Comparison of ENCODE assay signal across 7 cellular contexts in genomic region chr6:116008470-116009229, GRCh38. TPM values are rescaled to one million over a fixed set of nuclear protein-coding genes. Genes with fewer than 3 reads are reported as not detected.
DNase-seq lines count a peak whose midpoint lies in the region; ATAC-seq and TF ChIP-seq lines count a peak whose summit lies in the region.

No MANE protein-coding gene starts in this region.

- TF ChIP-seq CTCF in WTC11 (IDR thresholded peaks at IDR 0.05) (no peak), kidney epithelial cell (IDR thresholded peaks at IDR 0.05; ENCODE audit: insufficient read depth, low read length, poor library complexity, severe bottlenecking) (no peak)

- CTCF ChIA-PET in WTC11 (lab: Charles Lee), result interaction anchor here (0.6 to 1.2 kb wide), 3 partner anchors 39 to 88 kb away, joined by 3 to 4 read pairs (median 3); partner anchors contain the start of gene FRK
- CTCF ChIA-PET in activated CD4-positive, alpha-beta memory T cell treated with anti-CD3 and anti-CD28 coated beads for 36 hours (lab: Charles Lee), result interaction anchor here (2.0 kb wide), 1 partner anchor 88 kb away, joined by 9 read pairs; no protein-coding TSS in a partner anchor

- no peaks in the 10 kb centered on the region for H3K27me3 ChIP-seq in kidney epithelial cell (ENCODE audit: control insufficient read depth, insufficient read depth, low read length)

- no peak overlapping the region for H3K4me3 ChIP-seq in kidney epithelial cell (ENCODE audit: low read depth, low read length)

- DNase-seq in WTC11 (ENCODE audit: low spot score) (no peak), kidney epithelial cell (ENCODE audit: low read depth) (peak; percentile 83), NCI-H1436 (lab: John Stamatoyannopoulos, UW) (no peak)
- DNase-seq in activated CD4-positive, alpha-beta memory T cell treated with anti-CD3 and anti-CD28 coated beads for 36 hours, result no peak
- no peak for DNase-seq in stimulated activated CD8-positive, alpha-beta memory T cell treated with anti-CD3 and anti-CD28 coated beads, Interleukin-4, amount 100 ng/mL, for 48 hours

- H3K36me3 ChIP-seq in kidney epithelial cell (ENCODE audit: control insufficient read depth, insufficient read depth, low read length), result no peaks in the 10 kb centered on the region

- H3K36me3 Mint-ChIP-seq in WTC11, result no peaks in the 10 kb centered on the region
- no peaks in the 10 kb centered on the region for H3K36me3 Mint-ChIP-seq in activated CD4-positive, alpha-beta memory T cell treated with anti-CD3 and anti-CD28 coated beads for 36 hours

- ATAC-seq in GM19463 (IDR thresholded peaks at IDR 0.05; ENCODE audit: unreplicated experiment), result peak; percentile 47
- ATAC-seq in HG03139 (IDR thresholded peaks at IDR 0.05; ENCODE audit: unreplicated experiment), result peak; percentile 66
- peak; percentile 53 for ATAC-seq in WTC11

- POLR2A ChIA-PET in WTC11 (lab: Charles Lee), result no interaction called here
- POLR2A ChIA-PET in activated CD4-positive, alpha-beta memory T cell treated with anti-CD3 and anti-CD28 coated beads for 36 hours (lab: Charles Lee), result no interaction called here

- intact Hi-C loops in activated CD4-positive, alpha-beta memory T cell treated with anti-CD3 and anti-CD28 coated beads for 36 hours (cut with micrococcal nuclease), result no loop called here

- H3K27ac Mint-ChIP-seq in WTC11, result no peak overlapping the region
- H3K27ac Mint-ChIP-seq in activated CD4-positive, alpha-beta memory T cell treated with anti-CD3 and anti-CD28 coated beads for 36 hours, result no peak overlapping the region

- H3K27me3 Mint-ChIP-seq in WTC11 (ENCODE audit: low read depth), result no peaks in the 10 kb centered on the region
- H3K27me3 Mint-ChIP-seq in activated CD4-positive, alpha-beta memory T cell treated with anti-CD3 and anti-CD28 coated beads for 36 hours, result peaks cover 3% of the 10 kb centered on the region

- H3K4me3 Mint-ChIP-seq in WTC11, result no peak overlapping the region
- H3K4me3 Mint-ChIP-seq in activated CD4-positive, alpha-beta memory T cell treated with anti-CD3 and anti-CD28 coated beads for 36 hours, result no peak overlapping the region

- H3K4me1 Mint-ChIP-seq in WTC11, result no peaks in the 10 kb centered on the region
- H3K4me1 Mint-ChIP-seq in activated CD4-positive, alpha-beta memory T cell treated with anti-CD3 and anti-CD28 coated beads for 36 hours (ENCODE audit: low read depth), result peaks cover 13% of the 10 kb centered on the region

- no peaks in the 10 kb centered on the region for H3K9me3 Mint-ChIP-seq in WTC11
- no peaks in the 10 kb centered on the region for H3K9me3 Mint-ChIP-seq in activated CD4-positive, alpha-beta memory T cell treated with anti-CD3 and anti-CD28 coated beads for 36 hours

TF ChIP-seq in WTC11, 78 proteins besides CTCF, POLR2A, EP300 and RAD21:
- TF ChIP-seq, protein P1, sequence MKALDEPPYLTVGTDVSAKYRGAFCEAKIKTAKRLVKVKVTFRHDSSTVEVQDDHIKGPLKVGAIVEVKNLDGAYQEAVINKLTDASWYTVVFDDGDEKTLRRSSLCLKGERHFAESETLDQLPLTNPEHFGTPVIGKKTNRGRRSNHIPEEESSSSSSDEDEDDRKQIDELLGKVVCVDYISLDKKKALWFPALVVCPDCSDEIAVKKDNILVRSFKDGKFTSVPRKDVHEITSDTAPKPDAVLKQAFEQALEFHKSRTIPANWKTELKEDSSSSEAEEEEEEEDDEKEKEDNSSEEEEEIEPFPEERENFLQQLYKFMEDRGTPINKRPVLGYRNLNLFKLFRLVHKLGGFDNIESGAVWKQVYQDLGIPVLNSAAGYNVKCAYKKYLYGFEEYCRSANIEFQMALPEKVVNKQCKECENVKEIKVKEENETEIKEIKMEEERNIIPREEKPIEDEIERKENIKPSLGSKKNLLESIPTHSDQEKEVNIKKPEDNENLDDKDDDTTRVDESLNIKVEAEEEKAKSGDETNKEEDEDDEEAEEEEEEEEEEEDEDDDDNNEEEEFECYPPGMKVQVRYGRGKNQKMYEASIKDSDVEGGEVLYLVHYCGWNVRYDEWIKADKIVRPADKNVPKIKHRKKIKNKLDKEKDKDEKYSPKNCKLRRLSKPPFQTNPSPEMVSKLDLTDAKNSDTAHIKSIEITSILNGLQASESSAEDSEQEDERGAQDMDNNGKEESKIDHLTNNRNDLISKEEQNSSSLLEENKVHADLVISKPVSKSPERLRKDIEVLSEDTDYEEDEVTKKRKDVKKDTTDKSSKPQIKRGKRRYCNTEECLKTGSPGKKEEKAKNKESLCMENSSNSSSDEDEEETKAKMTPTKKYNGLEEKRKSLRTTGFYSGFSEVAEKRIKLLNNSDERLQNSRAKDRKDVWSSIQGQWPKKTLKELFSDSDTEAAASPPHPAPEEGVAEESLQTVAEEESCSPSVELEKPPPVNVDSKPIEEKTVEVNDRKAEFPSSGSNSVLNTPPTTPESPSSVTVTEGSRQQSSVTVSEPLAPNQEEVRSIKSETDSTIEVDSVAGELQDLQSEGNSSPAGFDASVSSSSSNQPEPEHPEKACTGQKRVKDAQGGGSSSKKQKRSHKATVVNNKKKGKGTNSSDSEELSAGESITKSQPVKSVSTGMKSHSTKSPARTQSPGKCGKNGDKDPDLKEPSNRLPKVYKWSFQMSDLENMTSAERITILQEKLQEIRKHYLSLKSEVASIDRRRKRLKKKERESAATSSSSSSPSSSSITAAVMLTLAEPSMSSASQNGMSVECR (CRISPR knock-in tag; IDR thresholded peaks at IDR 0.05; ENCODE audit: borderline replicate concordance), result no peak
- no peak for TF ChIP-seq ZNF317 (CRISPR knock-in tag; IDR thresholded peaks at IDR 0.05; ENCODE audit: borderline replicate concordance, low read depth)

RNA-seq across cellular contexts. Expression of gene FRK, which starts 52.0 kb away (rescaled TPM):
- total RNA-seq in WTC11 (2021) (0.13 to 0.18 TPM (median 0.16 TPM) in 3 replicates), kidney epithelial cell (2.9 and 3.1 TPM in 2 replicates)
- under 1 TPM; 0.02 TPM for total RNA-seq in activated CD4-positive, alpha-beta memory T cell treated with anti-CD3 and anti-CD28 coated beads for 36 hours
